33 cellular contexts compared by ENCODE assay signal in the genomic region with DNA sequence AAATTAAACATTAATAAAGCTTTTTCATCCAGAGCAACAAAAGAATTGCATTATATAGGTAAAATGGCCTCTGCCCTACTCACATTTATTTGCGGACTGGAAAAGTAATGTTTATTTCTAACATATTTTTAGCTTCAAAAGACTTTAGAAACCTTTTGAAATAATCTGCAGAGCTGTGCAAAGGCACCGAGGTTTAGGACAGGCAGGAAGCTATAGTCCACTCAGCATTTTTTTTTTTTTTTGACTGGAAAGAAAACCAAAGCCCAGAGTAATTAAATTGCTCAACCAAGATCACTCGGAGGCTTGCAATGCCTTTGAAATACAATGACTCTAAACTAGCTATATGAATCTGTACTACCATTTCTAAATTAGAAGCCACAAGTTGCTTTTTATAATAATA. TPM values are rescaled to one million over a fixed set of nuclear protein-coding genes. Genes with fewer than 3 reads are reported as not detected.
"Had no signal": no experiment of that assay in that cellular context is flagged by ENCODE, and none has a peak within 500 bp of the region (broad histone marks: within the 10 kb centered on the region; RNA-seq: fewer than 3 reads in every experiment).

No MANE protein-coding gene starts in this region.

- H3K27ac ChIP-seq: neutrophil, pancreas, prostate gland, right atrium auricular region, skin epidermis, spleen, suprapubic skin, testis, tibial artery, transverse colon, upper lobe of right lung, uterus had no signal

- H3K27me3 ChIP-seq: pancreas, right atrium auricular region, testis, transverse colon had no signal

- ATAC-seq: naive thymus-derived CD8-positive, alpha-beta T cell; natural killer cell treated with Interleukin-12 subunit alpha and Interleukin-12 subunit beta and Interleukin-15 and Interleukin-18, amount 100 ng/mL, for 72 hours; pancreas; sciatic nerve; stimulated activated memory B cell treated with anti-CD40 and anti-IgM and Interleukin-4, amounts not matched to agents 10 μg/mL and 1 μg/mL and 100 μg/mL, for 72 hours; stimulated activated naive CD8-positive, alpha-beta T cell treated with anti-CD3 and anti-CD28 coated beads, Interleukin-15, amount 100 ng/mL, for 72 hours; stimulated activated naive CD8-positive, alpha-beta T cell treated with anti-CD3 and anti-CD28 coated beads, Interleukin-15, Interleukin-2, amounts not matched to agents 100 U/mL and 50 U/mL, for 24 hours; upper lobe of right lung had no signal

- H3K9me3 ChIP-seq: neutrophil, pancreas, prostate gland, right atrium auricular region, spleen, suprapubic skin, testis, tibial artery, transverse colon, upper lobe of right lung, uterus had no signal

- H3K36me3 ChIP-seq: neutrophil, pancreas, prostate gland, right atrium auricular region, spleen, suprapubic skin, tibial artery, transverse colon, upper lobe of right lung, uterus had no signal

- DNase-seq: naive thymus-derived CD8-positive, alpha-beta T cell; nucleus accumbens; pancreas; retina; spleen; stimulated activated CD4-positive, alpha-beta T cell treated with anti-CD3 and anti-CD28 coated beads, Interleukin-12 subunit alpha, Interleukin-12 subunit beta, amount 100 ng/mL, for 4 hours; stimulated activated CD4-positive, alpha-beta T cell treated with anti-CD3 and anti-CD28 coated beads, Interleukin-1b, Interleukin-23, amount 100 ng/mL, for 48 hours; stimulated activated CD4-positive, alpha-beta T cell treated with anti-CD3 and anti-CD28 coated beads, Interleukin-4, amount 100 ng/mL, for 1 hour; stimulated activated CD4-positive, alpha-beta T cell treated with anti-CD3 and anti-CD28 coated beads, Interleukin-4, amount 100 ng/mL, for 4 hours; stimulated activated CD8-positive, alpha-beta memory T cell treated with anti-CD3 and anti-CD28 coated beads, Interleukin-4, amount 100 ng/mL, for 48 hours; stimulated activated naive CD4-positive, alpha-beta T cell; stimulated activated naive CD8-positive, alpha-beta T cell treated with anti-CD3 and anti-CD28 coated beads, Interleukin-15, amount 100 ng/mL, for 72 hours; stimulated activated naive CD8-positive, alpha-beta T cell treated with anti-CD3 and anti-CD28 coated beads, Interleukin-15, Interleukin-2, amounts not matched to agents 100 U/mL and 50 U/mL, for 24 hours; substantia nigra; testis; tibial artery; transverse colon; upper lobe of right lung; uterus had no signal

- H3K4me3 ChIP-seq: pancreas, prostate gland, right atrium auricular region, skin epidermis, smooth muscle cell, spleen, suprapubic skin, testis, tibial artery, transverse colon, upper lobe of right lung, uterus had no signal

- H3K4me1 ChIP-seq: pancreas, prostate gland, right atrium auricular region, spleen, testis, tibial artery, upper lobe of right lung, uterus had no signal

- H3K4me2 ChIP-seq: smooth muscle cell had no signal

RNA-seq across cellular contexts. Expression of gene BARX2, which starts 19.1 kb away (rescaled TPM):
- total RNA-seq: naive thymus-derived CD8-positive, alpha-beta T cell; natural killer cell treated with Interleukin-12 subunit alpha and Interleukin-12 subunit beta and Interleukin-15 and Interleukin-18, amount 100 ng/mL, for 72 hours; neural crest cell; osteocyte; posterior vena cava; pulmonary artery endothelial cell; sciatic nerve; spleen; upper lobe of right lung had no signal
- polyA plus RNA-seq: naive thymus-derived CD8-positive, alpha-beta T cell; urinary bladder had no signal
